ENCODE assay signal across 15 cellular contexts in the genomic region with DNA sequence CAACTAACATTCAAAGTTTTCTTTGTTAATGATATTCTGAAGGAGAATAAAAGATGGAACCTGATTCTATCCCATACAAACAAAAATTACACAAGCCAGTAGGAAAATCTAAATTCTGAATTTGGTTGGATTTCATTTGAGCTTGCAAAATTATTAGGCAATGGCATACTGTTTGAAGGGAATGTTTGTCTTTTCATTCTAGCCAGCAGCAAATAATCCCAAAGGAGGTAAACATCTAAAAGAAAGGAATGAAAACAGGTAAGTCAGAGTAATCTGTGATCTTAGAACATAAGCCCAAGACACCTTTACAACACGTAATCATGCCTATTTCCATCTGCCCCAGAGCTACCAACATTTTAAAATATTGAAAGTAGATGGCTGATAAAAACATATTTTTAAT.
DNase-seq lines count a peak whose midpoint lies in the region; ATAC-seq and FAIRE-seq lines count a peak whose summit lies in the region.
"Had no signal": no experiment of that assay in that cellular context is flagged by ENCODE, and none has a peak within 500 bp of the region (broad histone marks: within the 10 kb centered on the region; RNA-seq: fewer than 3 reads in every experiment).

No MANE protein-coding gene starts in this region.

- no peak overlapping the region for H4K91ac ChIP-seq in mesenchymal stem cell (ENCODE audit: low read length)

- H3K4ac ChIP-seq in mesenchymal stem cell (ENCODE audit: low read depth in 1 of 2, low read length in 2 of 2) = no peak overlapping the region

- DNase-seq in NCI-H69 (lab: John Stamatoyannopoulos, UW) (peak; percentile 34), mesenchymal stem cell (no peak), HTR-8/SVneo (ENCODE audit: insufficient read length, low spot score) (no peak), middle frontal gyrus (ENCODE audit: extremely low spot score, low spot score) (no peak)
- DNase-seq in naive thymus-derived CD8-positive, alpha-beta T cell = no peak
- DNase-seq: CD8-positive, alpha-beta T cell; Karpas-422; MM.1S; NCI-H2171; NCI-H446 treated with DMSO at 0.1 percent for 48 hours; PC-9 had no signal

- no peaks in the 10 kb centered on the region for H3K79me1 ChIP-seq in mesenchymal stem cell (replicated peaks; ENCODE audit: low read length, poor library complexity, severe bottlenecking)

- peaks cover 9% of the 10 kb centered on the region for H3K9me3 Mint-ChIP-seq in dendritic cell treated with granulocyte-macrophage colony-stimulating factor and Interleukin-4, amounts not matched to agents 40 ng/mL and 50 ng/mL, for 4 days
- H3K9me3 Mint-ChIP-seq in naive thymus-derived CD8-positive, alpha-beta T cell = peaks cover 0 to 3% (median 0%) of the 10 kb centered on the region in 9 donors
- H3K9me3 Mint-ChIP-seq: CD8-positive, alpha-beta T cell had no signal

- FAIRE-seq in HTR-8/SVneo (lab: Jason Lieb, UNC) = no peak
- FAIRE-seq: H54 had no signal

- H3K27me3 ChIP-seq in mesenchymal stem cell (ENCODE audit: control insufficient read depth in 1 of 2, insufficient read depth in 1 of 2, low read length in 2 of 2) (no peaks in the 10 kb centered on the region), rectal smooth muscle tissue (ENCODE audit: control insufficient read depth, insufficient read depth, low read length) (no peaks in the 10 kb centered on the region)

- POLR2A ChIA-PET in naive thymus-derived CD8-positive, alpha-beta T cell (lab: Charles Lee) = no interaction called here

- H3K36me3 Mint-ChIP-seq in dendritic cell treated with granulocyte-macrophage colony-stimulating factor and Interleukin-4, amounts not matched to agents 40 ng/mL and 50 ng/mL, for 4 days (ENCODE audit: low read depth) = no peaks in the 10 kb centered on the region
- peaks cover 0 to 2% (median 0%) of the 10 kb centered on the region in 3 donors for H3K36me3 Mint-ChIP-seq in naive thymus-derived CD8-positive, alpha-beta T cell
- H3K36me3 Mint-ChIP-seq: CD8-positive, alpha-beta T cell had no signal

- no peaks in the 10 kb centered on the region for H3K4me1 Mint-ChIP-seq in dendritic cell treated with granulocyte-macrophage colony-stimulating factor and Interleukin-4, amounts not matched to agents 40 ng/mL and 50 ng/mL, for 4 days (ENCODE audit: low read depth)
- no peaks in the 10 kb centered on the region for H3K4me1 Mint-ChIP-seq in naive thymus-derived CD8-positive, alpha-beta T cell

- no peak for ATAC-seq in GM21717 (IDR thresholded peaks at IDR 0.05; ENCODE audit: unreplicated experiment)
- no peak for ATAC-seq in naive thymus-derived CD8-positive, alpha-beta T cell
- ATAC-seq: CD8-positive, alpha-beta T cell had no signal

- no peak overlapping the region for H4K8ac ChIP-seq in mesenchymal stem cell (ENCODE audit: low read length)

- no peak overlapping the region for H2BK12ac ChIP-seq in mesenchymal stem cell (ENCODE audit: low read length in 2 of 2)

- peak overlapping the region; percentile 52 for H3K27ac ChIP-seq in mesenchymal stem cell (ENCODE audit: low read length, poor library complexity, severe bottlenecking)
- H3K27ac ChIP-seq in rectal smooth muscle tissue (ENCODE audit: low read depth, low read length) = peak overlapping the region; percentile 57
- H3K27ac ChIP-seq: PC-9 had no signal

- WGBS in mesenchymal stem cell = no CpG with 5 or more reads among the region's 1 CpG

- H3K14ac ChIP-seq in mesenchymal stem cell (ENCODE audit: low read length in 2 of 2) = no peak overlapping the region

- no peak overlapping the region for H2BK5ac ChIP-seq in mesenchymal stem cell (ENCODE audit: low read depth, low read length, poor library complexity, severe bottlenecking)

- H3K9ac ChIP-seq in mesenchymal stem cell (ENCODE audit: low read length) = no peak overlapping the region
- H3K9ac ChIP-seq in rectal smooth muscle tissue (ENCODE audit: low read length) = no peak overlapping the region

- H3K23ac ChIP-seq in mesenchymal stem cell (ENCODE audit: low read length in 2 of 2) = no peak overlapping the region

- H3K4me3 ChIP-seq in mesenchymal stem cell (ENCODE audit: insufficient read depth in 1 of 2, low read depth in 1 of 2, low read length in 2 of 2) = no peak overlapping the region
- no peak overlapping the region for H3K4me3 ChIP-seq in rectal smooth muscle tissue (ENCODE audit: low read length)
- H3K4me3 ChIP-seq: PC-9 had no signal

- H3K18ac ChIP-seq in mesenchymal stem cell (ENCODE audit: low read depth in 1 of 2, low read length in 2 of 2) = no peak overlapping the region

- H3K36me3 ChIP-seq in mesenchymal stem cell (ENCODE audit: control insufficient read depth in 1 of 2, insufficient read depth in 2 of 2, low read depth in 1 of 2, low read length in 2 of 2) (no peaks in the 10 kb centered on the region), rectal smooth muscle tissue (ENCODE audit: control insufficient read depth, insufficient read depth, low read length) (no peaks in the 10 kb centered on the region)

- no peak overlapping the region for H3K4me3 Mint-ChIP-seq in dendritic cell treated with granulocyte-macrophage colony-stimulating factor and Interleukin-4, amounts not matched to agents 40 ng/mL and 50 ng/mL, for 4 days
- no peak overlapping the region for H3K4me3 Mint-ChIP-seq in naive thymus-derived CD8-positive, alpha-beta T cell
- H3K4me3 Mint-ChIP-seq: CD8-positive, alpha-beta T cell had no signal

- H2BK120ac ChIP-seq in mesenchymal stem cell (ENCODE audit: low read depth, low read length) = no peak overlapping the region

- no peak overlapping the region for H3K4me2 ChIP-seq in mesenchymal stem cell (ENCODE audit: low read length, poor library complexity, severe bottlenecking)
- H3K4me2 ChIP-seq: PC-9 had no signal

- no peak overlapping the region for H2AK5ac ChIP-seq in mesenchymal stem cell (ENCODE audit: low read length, severe bottlenecking)

- intact Hi-C loops in dendritic cell treated with granulocyte-macrophage colony-stimulating factor and Interleukin-4, amounts not matched to agents 40 ng/mL and 50 ng/mL, for 4 days (cut with micrococcal nuclease) = no loop called here

- H3K4me1 ChIP-seq in mesenchymal stem cell (ENCODE audit: control insufficient read depth, insufficient read depth, low read depth, low read length) (no peaks in the 10 kb centered on the region), rectal smooth muscle tissue (ENCODE audit: control insufficient read depth, insufficient read depth, low read length) (peaks cover 57% of the 10 kb centered on the region)

- no peaks in the 10 kb centered on the region for H3K27me3 Mint-ChIP-seq in dendritic cell treated with granulocyte-macrophage colony-stimulating factor and Interleukin-4, amounts not matched to agents 40 ng/mL and 50 ng/mL, for 4 days
- peaks cover 0 to 3% (median 1%) of the 10 kb centered on the region in 5 donors for H3K27me3 Mint-ChIP-seq in naive thymus-derived CD8-positive, alpha-beta T cell

- no peak overlapping the region for H2AFZ ChIP-seq in mesenchymal stem cell (ENCODE audit: low read depth, low read length)
- H2AFZ ChIP-seq: PC-9 had no signal

- no peak overlapping the region for H2BK15ac ChIP-seq in mesenchymal stem cell (ENCODE audit: low read depth, poor library complexity, severe bottlenecking)

- H3K9me3 ChIP-seq in mesenchymal stem cell (ENCODE audit: control insufficient read depth, low read length) = peaks cover under 1% of the 10 kb centered on the region

- H3K27ac Mint-ChIP-seq in dendritic cell treated with granulocyte-macrophage colony-stimulating factor and Interleukin-4, amounts not matched to agents 40 ng/mL and 50 ng/mL, for 4 days = peak overlapping the region; percentile 41
- no peak overlapping the region for H3K27ac Mint-ChIP-seq in naive thymus-derived CD8-positive, alpha-beta T cell
- H3K27ac Mint-ChIP-seq: CD8-positive, alpha-beta T cell had no signal
